30 cellular contexts compared by ENCODE assay signal in genomic region chr2:65819963-65820362, GRCh38.
"Had no signal": no experiment of that assay in that cellular context is flagged by ENCODE, and none has a peak within 500 bp of the region (broad histone marks: within the 10 kb centered on the region; RNA-seq: fewer than 3 reads in every experiment).

No MANE protein-coding gene starts in this region.

- H3K27me3 ChIP-seq: neural progenitor cell, ovary, stomach, thyroid gland, tibial nerve, upper lobe of left lung, vagina had no signal

- H3K4me1 Mint-ChIP-seq: natural killer cell; neural progenitor cell; stimulated activated effector memory CD8-positive, alpha-beta T cell treated with anti-CD3 and anti-CD28 coated beads, Interleukin-12 subunit alpha, Interleukin-12 subunit beta, amount 100 ng/mL, for 72 hours; stimulated activated naive B cell treated with anti-CD40 and anti-IgM and Interleukin-4, amounts not matched to agents 10 μg/mL and 1 μg/mL and 100 μg/mL, for 72 hours had no signal

- DNase-seq: natural killer cell; occipital lobe; ovary; posterior cingulate gyrus; psoas muscle; right cardiac atrium; spleen; stimulated activated CD4-positive, alpha-beta T cell treated with anti-CD3 and anti-CD28 coated beads, Interleukin-15, amount 100 ng/mL, for 24 hours; stimulated activated CD4-positive, alpha-beta T cell treated with anti-CD3 and anti-CD28 coated beads, Interleukin-2, amount 100 ng/mL, for 24 hours; stimulated activated CD4-positive, alpha-beta T cell treated with anti-CD3 and anti-CD28 coated beads, Interleukin-2, amount 100 ng/mL, for 48 hours; stimulated activated CD4-positive, alpha-beta T cell treated with anti-CD3 and anti-CD28 coated beads, Interleukin-4, amount 100 ng/mL, for 24 hours; stimulated activated naive B cell treated with anti-CD40 and anti-IgM and Interleukin-4, amounts not matched to agents 10 μg/mL and 1 μg/mL and 100 μg/mL, for 72 hours; stimulated activated naive CD4-positive, alpha-beta T cell treated with Interleukin-2 at 50 U/mL for 16 hours; stomach; thyroid gland; trophoblast cell; upper lobe of left lung had no signal

- H3K27ac Mint-ChIP-seq: natural killer cell; nephron; neural progenitor cell; progenitor cell of endocrine pancreas; stimulated activated effector memory CD8-positive, alpha-beta T cell treated with anti-CD3 and anti-CD28 coated beads, Interleukin-12 subunit alpha, Interleukin-12 subunit beta, amount 100 ng/mL, for 72 hours; stimulated activated naive B cell treated with anti-CD40 and anti-IgM and Interleukin-4, amounts not matched to agents 10 μg/mL and 1 μg/mL and 100 μg/mL, for 72 hours; stimulated activated naive CD8-positive, alpha-beta T cell treated with anti-CD3 and anti-CD28 coated beads, Interleukin-15, Interleukin-2, amounts not matched to agents 100 ng/mL and 50 ng/mL, for 24 hours had no signal

- H2AFZ ChIP-seq: neural progenitor cell had no signal

- H3K9ac ChIP-seq: neural progenitor cell, parathyroid adenoma had no signal

- H3K9me3 Mint-ChIP-seq: natural killer cell; stimulated activated effector memory CD8-positive, alpha-beta T cell treated with anti-CD3 and anti-CD28 coated beads, Interleukin-12 subunit alpha, Interleukin-12 subunit beta, amount 100 ng/mL, for 72 hours; stimulated activated naive CD8-positive, alpha-beta T cell treated with anti-CD3 and anti-CD28 coated beads, Interleukin-15, Interleukin-2, amounts not matched to agents 100 ng/mL and 50 ng/mL, for 24 hours had no signal

- H3K4me3 ChIP-seq: neural progenitor cell, ovary, psoas muscle, skin epidermis, smooth muscle cell, spleen, stomach, thoracic aorta, thyroid gland, tibial nerve, upper lobe of left lung, vagina had no signal

- H3K27me3 Mint-ChIP-seq: progenitor cell of endocrine pancreas had no signal

- FAIRE-seq: urothelium cell line had no signal

- H3K27ac ChIP-seq: neural progenitor cell, ovary, parathyroid adenoma, psoas muscle, skin epidermis, spleen, stomach, thoracic aorta, thyroid gland, tibial nerve, upper lobe of left lung, vagina had no signal

- H3K4me2 ChIP-seq: neural progenitor cell, smooth muscle cell had no signal

- H3K4me1 ChIP-seq: psoas muscle, spleen, stomach, thyroid gland, tibial nerve, upper lobe of left lung, vagina had no signal

- H3K4me3 Mint-ChIP-seq: natural killer cell; nephron; neural progenitor cell; stimulated activated effector memory CD8-positive, alpha-beta T cell treated with anti-CD3 and anti-CD28 coated beads, Interleukin-12 subunit alpha, Interleukin-12 subunit beta, amount 100 ng/mL, for 72 hours; stimulated activated naive B cell treated with anti-CD40 and anti-IgM and Interleukin-4, amounts not matched to agents 10 μg/mL and 1 μg/mL and 100 μg/mL, for 72 hours; stimulated activated naive CD8-positive, alpha-beta T cell treated with anti-CD3 and anti-CD28 coated beads, Interleukin-15, Interleukin-2, amounts not matched to agents 100 ng/mL and 50 ng/mL, for 24 hours had no signal

- H3K79me2 ChIP-seq: parathyroid adenoma had no signal

- H3K36me3 Mint-ChIP-seq: natural killer cell; neural progenitor cell; stimulated activated effector memory CD8-positive, alpha-beta T cell treated with anti-CD3 and anti-CD28 coated beads, Interleukin-12 subunit alpha, Interleukin-12 subunit beta, amount 100 ng/mL, for 72 hours; stimulated activated naive B cell treated with anti-CD40 and anti-IgM and Interleukin-4, amounts not matched to agents 10 μg/mL and 1 μg/mL and 100 μg/mL, for 72 hours had no signal

- ATAC-seq: psoas muscle; right cardiac atrium; sciatic nerve; stimulated activated effector memory CD8-positive, alpha-beta T cell treated with anti-CD3 and anti-CD28 coated beads, Interleukin-12 subunit alpha, Interleukin-12 subunit beta, amount 100 ng/mL, for 72 hours; stimulated activated naive B cell treated with anti-CD40 and anti-IgM and Interleukin-4, amounts not matched to agents 10 μg/mL and 1 μg/mL and 100 μg/mL, for 72 hours had no signal

- H3K9me3 ChIP-seq: ovary, stomach, thoracic aorta, thyroid gland, upper lobe of left lung, vagina had no signal

- H3K36me3 ChIP-seq: neural progenitor cell, ovary, spleen, stomach, thoracic aorta, thyroid gland, tibial nerve, upper lobe of left lung, vagina had no signal
